Comparison of ENCODE assay signal across 22 cellular contexts in the genomic region with DNA sequence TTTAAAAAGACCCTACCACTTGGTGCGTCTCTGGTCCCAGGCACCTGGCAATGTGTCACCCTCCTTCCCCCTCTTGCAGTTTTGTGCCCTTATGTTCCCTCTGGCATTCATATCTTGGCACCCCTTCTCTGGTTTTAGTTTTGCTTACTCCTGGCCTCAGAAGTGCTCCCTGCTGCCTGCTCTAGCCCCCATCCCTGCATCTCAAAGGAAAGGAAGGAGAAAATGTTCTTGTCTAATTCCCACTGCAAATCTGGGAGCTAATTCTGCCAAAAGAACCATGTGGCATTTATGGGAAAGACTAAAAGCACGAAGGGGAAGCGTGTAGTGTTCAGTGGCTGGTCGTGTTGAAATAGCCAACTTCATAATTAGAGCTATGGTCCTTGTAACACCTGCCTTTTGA.
DNase-seq lines count a peak whose midpoint lies in the region; ATAC-seq and TF ChIP-seq lines count a peak whose summit lies in the region.
"Had no signal": no experiment of that assay in that cellular context is flagged by ENCODE, and none has a peak within 500 bp of the region (broad histone marks: within the 10 kb centered on the region; RNA-seq: fewer than 3 reads in every experiment).

No MANE protein-coding gene starts in this region.

- no peaks in the 10 kb centered on the region for H3K79me2 ChIP-seq in trophoblast cell (ENCODE audit: control insufficient read depth, insufficient read depth, low read length, poor library complexity)

- DNase-seq in NCI-H446 treated with DMSO at 0.1 percent for 48 hours (lab: John Stamatoyannopoulos, UW) (peak; percentile 4), cerebellar nuclear complex (lab: John Stamatoyannopoulos, UW) (peak; percentile 85 to 91), trophoblast cell (no peak), right lobe of liver (no peak), RKO (ENCODE audit: low spot score) (no peak), nucleus accumbens (lab: John Stamatoyannopoulos, UW) (no peak)
- no peak for DNase-seq in stimulated activated CD8-positive, alpha-beta memory T cell treated with anti-CD3 and anti-CD28 coated beads, Interleukin-4, amount 100 ng/mL, for 48 hours
- DNase-seq: 8988T; ACHN; BE2C; CD4-positive, alpha-beta memory T cell; CD4-positive, CD25-positive, alpha-beta regulatory T cell; CD8-positive, alpha-beta memory T cell; COR-L47; DMS 273 treated with DMSO at 0.1 percent for 48 hours; DMS153; DMS53; DMS79; DND-41; EL; GF-D8 had no signal

- peak overlapping the region in 1 of 11 experiments; percentile 15; a peak in 1 of 22 replicates for H3K9ac ChIP-seq in BLaER1 treated with 17β-estradiol and CSF1 and Interleukin-3, amounts not matched to agents 10 nM and 100 nM
- no peak overlapping the region for H3K9ac ChIP-seq in trophoblast cell (ENCODE audit: low read length)

- H3K4me1 ChIP-seq in BLaER1 treated with 17β-estradiol and CSF1 and Interleukin-3, amounts not matched to agents 10 nM and 100 nM, result peaks cover 0 to 41% (median 22%) of the 10 kb centered on the region in 10 experiments; a peak in 13 of 20 replicates
- H3K4me1 ChIP-seq in trophoblast cell (ENCODE audit: control insufficient read depth in 1 of 2, insufficient read depth in 2 of 2, low read length in 2 of 2) (peaks cover 1 to 2% of the 10 kb centered on the region in 2 experiments), right lobe of liver (no peaks in the 10 kb centered on the region)

- ATAC-seq in right lobe of liver, result no peak

- peak overlapping the region; percentile 31 for H2BK12ac ChIP-seq in trophoblast cell (ENCODE audit: low read length)

- no CpG with 5 or more reads among the region's 4 CpGs for WGBS in trophoblast cell (ENCODE audit: extremely low coverage, insufficient coverage, insufficient read length)
- WGBS in right lobe of liver (ENCODE audit: insufficient coverage, low coverage, low lambda C conversion rate, missing lambda C conversion rate), result 64% methylated on average over 4 of the region's 4 CpGs

- no peak overlapping the region for H2BK5ac ChIP-seq in trophoblast cell (ENCODE audit: low read depth, low read length, poor library complexity)

- no peak overlapping the region for H3K4me3 ChIP-seq in BLaER1 treated with 17β-estradiol and CSF1 and Interleukin-3, amounts not matched to agents 10 nM and 100 nM
- H3K4me3 ChIP-seq in trophoblast cell (ENCODE audit: low read depth, low read length) (no peak overlapping the region), right lobe of liver (no peak overlapping the region)

- H3K14ac ChIP-seq in trophoblast cell (ENCODE audit: low read length), result no peak overlapping the region

- TF ChIP-seq CTCF in right lobe of liver (IDR thresholded peaks at IDR 0.05), result no peak

- H3K36me3 ChIP-seq in BLaER1 treated with 17β-estradiol and CSF1 and Interleukin-3, amounts not matched to agents 10 nM and 100 nM, result no peaks in the 10 kb centered on the region
- H3K36me3 ChIP-seq in trophoblast cell (ENCODE audit: control insufficient read depth in 1 of 2, insufficient read depth in 2 of 2, low read length in 2 of 2) (no peaks in the 10 kb centered on the region), right lobe of liver (no peaks in the 10 kb centered on the region)
- H3K36me3 ChIP-seq: BE2C had no signal

- H4K20me1 ChIP-seq in BLaER1 treated with 17β-estradiol and CSF1 and Interleukin-3, amounts not matched to agents 10 nM and 100 nM, result no peaks in the 10 kb centered on the region

- no peak overlapping the region for H4K12ac ChIP-seq in trophoblast cell (ENCODE audit: low read depth, low read length)

- intact Hi-C loops in right lobe of liver (cut with DNase I), result no loop called here

- H4K8ac ChIP-seq in trophoblast cell (ENCODE audit: low read depth, low read length), result no peak overlapping the region

- no peak overlapping the region for H3K23ac ChIP-seq in trophoblast cell (ENCODE audit: low read length)

- no peaks in the 10 kb centered on the region for H3K79me1 ChIP-seq in trophoblast cell (ENCODE audit: low read length)

- H3K4ac ChIP-seq in trophoblast cell (ENCODE audit: low read depth, low read length), result no peak overlapping the region

- no peak overlapping the region for H2BK120ac ChIP-seq in trophoblast cell (ENCODE audit: insufficient read depth, low read length, poor library complexity)

- H2AFZ ChIP-seq in trophoblast cell (ENCODE audit: insufficient read depth, low read length, poor library complexity), result no peak overlapping the region

- H3K27me3 ChIP-seq in BLaER1 treated with 17β-estradiol and CSF1 and Interleukin-3, amounts not matched to agents 10 nM and 100 nM, result no peaks in the 10 kb centered on the region
- H3K27me3 ChIP-seq in trophoblast cell (ENCODE audit: insufficient read depth, low read length) (no peaks in the 10 kb centered on the region), right lobe of liver (no peaks in the 10 kb centered on the region)
- H3K27me3 ChIP-seq: BE2C had no signal

- no peak overlapping the region for H4K91ac ChIP-seq in trophoblast cell (ENCODE audit: low read depth, low read length)

- H3K4me2 ChIP-seq in BLaER1 treated with 17β-estradiol and CSF1 and Interleukin-3, amounts not matched to agents 10 nM and 100 nM, result peak overlapping the region in 8 of 11 experiments; percentile 11 to 72 (median 60); a peak in 10 of 22 replicates
- H3K4me2 ChIP-seq in trophoblast cell (ENCODE audit: low read length), result no peak overlapping the region

- no peak for TF ChIP-seq POLR2A in right lobe of liver (IDR thresholded peaks at IDR 0.05)

- H3K27ac ChIP-seq in BLaER1 treated with 17β-estradiol and CSF1 and Interleukin-3, amounts not matched to agents 10 nM and 100 nM, result no peak overlapping the region
- no peak overlapping the region for H3K27ac ChIP-seq in trophoblast cell (ENCODE audit: low read depth, low read length)
- no peak overlapping the region for H3K27ac ChIP-seq in right lobe of liver

- H3K18ac ChIP-seq in trophoblast cell (ENCODE audit: low read length), result no peak overlapping the region

- no peak overlapping the region for H2AK5ac ChIP-seq in trophoblast cell (ENCODE audit: low read length)

- H3K9me3 ChIP-seq in BLaER1 treated with 17β-estradiol and CSF1 and Interleukin-3, amounts not matched to agents 10 nM and 100 nM (replicated peaks in 1 of 11), result no peaks in the 10 kb centered on the region; a peak in 1 of 22 replicates
- no peaks in the 10 kb centered on the region for H3K9me3 ChIP-seq in trophoblast cell (ENCODE audit: insufficient read depth, low read depth, low read length)
- H3K9me3 ChIP-seq in right lobe of liver, result no peaks in the 10 kb centered on the region
- H3K9me3 ChIP-seq: BE2C had no signal

Comparison
In these comparisons a context has a peak if more than half of its experiments do, and no peak if none do; other contexts are left out.
1. DNase-seq: peak in NCI-H446 treated with DMSO at 0.1 percent for 48 hours (single experiment) and cerebellar nuclear complex (2 of 2); none in trophoblast cell (0 of 2), right lobe of liver (0 of 3), RKO (single experiment), stimulated activated CD8-positive, alpha-beta memory T cell treated with anti-CD3 and anti-CD28 coated beads, Interleukin-4, amount 100 ng/mL, for 48 hours (single experiment) and nucleus accumbens (0 of 56).